1 cellular context compared by ENCODE assay signal in the genomic region with DNA sequence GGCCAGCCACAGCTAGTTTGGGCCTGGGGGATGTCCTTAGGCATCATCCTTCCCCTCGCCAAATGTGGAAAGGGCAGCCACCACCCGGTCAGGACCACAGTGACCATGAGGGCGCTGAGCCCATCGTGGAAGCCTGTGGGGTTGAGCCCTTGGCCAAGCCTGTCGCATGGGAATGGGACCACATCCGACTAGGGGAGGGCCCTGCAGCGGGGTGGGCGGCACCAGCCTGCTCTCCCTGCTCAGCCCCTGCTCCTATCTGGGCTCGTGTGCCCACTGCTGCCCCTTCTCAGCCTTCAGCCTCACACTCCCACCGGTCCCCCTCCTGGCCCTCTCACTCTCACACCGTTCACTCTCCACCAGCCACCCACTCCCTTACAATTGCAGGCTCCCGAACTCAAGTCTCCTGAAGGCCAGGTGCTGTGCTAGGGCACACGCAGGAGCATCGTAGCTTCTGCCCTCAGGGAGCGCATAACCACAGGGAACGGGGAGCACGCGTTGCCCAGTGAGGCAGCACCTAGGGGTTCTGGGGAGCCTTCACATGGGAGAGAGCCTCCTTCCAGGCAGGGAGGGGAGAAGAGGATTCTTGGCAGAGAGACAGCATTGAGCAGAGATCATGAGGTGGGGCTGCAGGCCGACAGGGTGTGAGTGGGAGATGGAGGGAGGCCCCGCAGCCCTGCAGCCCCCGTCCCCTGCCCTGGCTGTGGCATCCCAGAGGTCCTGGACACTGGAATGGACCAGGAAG.
TF ChIP-seq lines count a peak whose summit lies in the region.

No MANE protein-coding gene starts in this region.

TF ChIP-seq in GM23338, 12 proteins besides CTCF, POLR2A, EP300 and RAD21:
- no peak for TF ChIP-seq EZH2 (IDR thresholded peaks at IDR 0.05; ENCODE audit: low read depth, unreplicated experiment)
- no peak for TF ChIP-seq CREB1 (CRISPR knock-in tag; IDR thresholded peaks at IDR 0.05; ENCODE audit: low read depth)
- TF ChIP-seq, protein P1, sequence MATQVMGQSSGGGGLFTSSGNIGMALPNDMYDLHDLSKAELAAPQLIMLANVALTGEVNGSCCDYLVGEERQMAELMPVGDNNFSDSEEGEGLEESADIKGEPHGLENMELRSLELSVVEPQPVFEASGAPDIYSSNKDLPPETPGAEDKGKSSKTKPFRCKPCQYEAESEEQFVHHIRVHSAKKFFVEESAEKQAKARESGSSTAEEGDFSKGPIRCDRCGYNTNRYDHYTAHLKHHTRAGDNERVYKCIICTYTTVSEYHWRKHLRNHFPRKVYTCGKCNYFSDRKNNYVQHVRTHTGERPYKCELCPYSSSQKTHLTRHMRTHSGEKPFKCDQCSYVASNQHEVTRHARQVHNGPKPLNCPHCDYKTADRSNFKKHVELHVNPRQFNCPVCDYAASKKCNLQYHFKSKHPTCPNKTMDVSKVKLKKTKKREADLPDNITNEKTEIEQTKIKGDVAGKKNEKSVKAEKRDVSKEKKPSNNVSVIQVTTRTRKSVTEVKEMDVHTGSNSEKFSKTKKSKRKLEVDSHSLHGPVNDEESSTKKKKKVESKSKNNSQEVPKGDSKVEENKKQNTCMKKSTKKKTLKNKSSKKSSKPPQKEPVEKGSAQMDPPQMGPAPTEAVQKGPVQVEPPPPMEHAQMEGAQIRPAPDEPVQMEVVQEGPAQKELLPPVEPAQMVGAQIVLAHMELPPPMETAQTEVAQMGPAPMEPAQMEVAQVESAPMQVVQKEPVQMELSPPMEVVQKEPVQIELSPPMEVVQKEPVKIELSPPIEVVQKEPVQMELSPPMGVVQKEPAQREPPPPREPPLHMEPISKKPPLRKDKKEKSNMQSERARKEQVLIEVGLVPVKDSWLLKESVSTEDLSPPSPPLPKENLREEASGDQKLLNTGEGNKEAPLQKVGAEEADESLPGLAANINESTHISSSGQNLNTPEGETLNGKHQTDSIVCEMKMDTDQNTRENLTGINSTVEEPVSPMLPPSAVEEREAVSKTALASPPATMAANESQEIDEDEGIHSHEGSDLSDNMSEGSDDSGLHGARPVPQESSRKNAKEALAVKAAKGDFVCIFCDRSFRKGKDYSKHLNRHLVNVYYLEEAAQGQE (IDR thresholded peaks at IDR 0.05; ENCODE audit: unreplicated experiment), result no peak
- TF ChIP-seq POLR2AphosphoS5 (IDR thresholded peaks at IDR 0.05; ENCODE audit: low read depth), result no peak
- no peak for TF ChIP-seq EZH2phosphoT487 (IDR thresholded peaks at IDR 0.05; ENCODE audit: unreplicated experiment)
- TF ChIP-seq, protein P2, sequence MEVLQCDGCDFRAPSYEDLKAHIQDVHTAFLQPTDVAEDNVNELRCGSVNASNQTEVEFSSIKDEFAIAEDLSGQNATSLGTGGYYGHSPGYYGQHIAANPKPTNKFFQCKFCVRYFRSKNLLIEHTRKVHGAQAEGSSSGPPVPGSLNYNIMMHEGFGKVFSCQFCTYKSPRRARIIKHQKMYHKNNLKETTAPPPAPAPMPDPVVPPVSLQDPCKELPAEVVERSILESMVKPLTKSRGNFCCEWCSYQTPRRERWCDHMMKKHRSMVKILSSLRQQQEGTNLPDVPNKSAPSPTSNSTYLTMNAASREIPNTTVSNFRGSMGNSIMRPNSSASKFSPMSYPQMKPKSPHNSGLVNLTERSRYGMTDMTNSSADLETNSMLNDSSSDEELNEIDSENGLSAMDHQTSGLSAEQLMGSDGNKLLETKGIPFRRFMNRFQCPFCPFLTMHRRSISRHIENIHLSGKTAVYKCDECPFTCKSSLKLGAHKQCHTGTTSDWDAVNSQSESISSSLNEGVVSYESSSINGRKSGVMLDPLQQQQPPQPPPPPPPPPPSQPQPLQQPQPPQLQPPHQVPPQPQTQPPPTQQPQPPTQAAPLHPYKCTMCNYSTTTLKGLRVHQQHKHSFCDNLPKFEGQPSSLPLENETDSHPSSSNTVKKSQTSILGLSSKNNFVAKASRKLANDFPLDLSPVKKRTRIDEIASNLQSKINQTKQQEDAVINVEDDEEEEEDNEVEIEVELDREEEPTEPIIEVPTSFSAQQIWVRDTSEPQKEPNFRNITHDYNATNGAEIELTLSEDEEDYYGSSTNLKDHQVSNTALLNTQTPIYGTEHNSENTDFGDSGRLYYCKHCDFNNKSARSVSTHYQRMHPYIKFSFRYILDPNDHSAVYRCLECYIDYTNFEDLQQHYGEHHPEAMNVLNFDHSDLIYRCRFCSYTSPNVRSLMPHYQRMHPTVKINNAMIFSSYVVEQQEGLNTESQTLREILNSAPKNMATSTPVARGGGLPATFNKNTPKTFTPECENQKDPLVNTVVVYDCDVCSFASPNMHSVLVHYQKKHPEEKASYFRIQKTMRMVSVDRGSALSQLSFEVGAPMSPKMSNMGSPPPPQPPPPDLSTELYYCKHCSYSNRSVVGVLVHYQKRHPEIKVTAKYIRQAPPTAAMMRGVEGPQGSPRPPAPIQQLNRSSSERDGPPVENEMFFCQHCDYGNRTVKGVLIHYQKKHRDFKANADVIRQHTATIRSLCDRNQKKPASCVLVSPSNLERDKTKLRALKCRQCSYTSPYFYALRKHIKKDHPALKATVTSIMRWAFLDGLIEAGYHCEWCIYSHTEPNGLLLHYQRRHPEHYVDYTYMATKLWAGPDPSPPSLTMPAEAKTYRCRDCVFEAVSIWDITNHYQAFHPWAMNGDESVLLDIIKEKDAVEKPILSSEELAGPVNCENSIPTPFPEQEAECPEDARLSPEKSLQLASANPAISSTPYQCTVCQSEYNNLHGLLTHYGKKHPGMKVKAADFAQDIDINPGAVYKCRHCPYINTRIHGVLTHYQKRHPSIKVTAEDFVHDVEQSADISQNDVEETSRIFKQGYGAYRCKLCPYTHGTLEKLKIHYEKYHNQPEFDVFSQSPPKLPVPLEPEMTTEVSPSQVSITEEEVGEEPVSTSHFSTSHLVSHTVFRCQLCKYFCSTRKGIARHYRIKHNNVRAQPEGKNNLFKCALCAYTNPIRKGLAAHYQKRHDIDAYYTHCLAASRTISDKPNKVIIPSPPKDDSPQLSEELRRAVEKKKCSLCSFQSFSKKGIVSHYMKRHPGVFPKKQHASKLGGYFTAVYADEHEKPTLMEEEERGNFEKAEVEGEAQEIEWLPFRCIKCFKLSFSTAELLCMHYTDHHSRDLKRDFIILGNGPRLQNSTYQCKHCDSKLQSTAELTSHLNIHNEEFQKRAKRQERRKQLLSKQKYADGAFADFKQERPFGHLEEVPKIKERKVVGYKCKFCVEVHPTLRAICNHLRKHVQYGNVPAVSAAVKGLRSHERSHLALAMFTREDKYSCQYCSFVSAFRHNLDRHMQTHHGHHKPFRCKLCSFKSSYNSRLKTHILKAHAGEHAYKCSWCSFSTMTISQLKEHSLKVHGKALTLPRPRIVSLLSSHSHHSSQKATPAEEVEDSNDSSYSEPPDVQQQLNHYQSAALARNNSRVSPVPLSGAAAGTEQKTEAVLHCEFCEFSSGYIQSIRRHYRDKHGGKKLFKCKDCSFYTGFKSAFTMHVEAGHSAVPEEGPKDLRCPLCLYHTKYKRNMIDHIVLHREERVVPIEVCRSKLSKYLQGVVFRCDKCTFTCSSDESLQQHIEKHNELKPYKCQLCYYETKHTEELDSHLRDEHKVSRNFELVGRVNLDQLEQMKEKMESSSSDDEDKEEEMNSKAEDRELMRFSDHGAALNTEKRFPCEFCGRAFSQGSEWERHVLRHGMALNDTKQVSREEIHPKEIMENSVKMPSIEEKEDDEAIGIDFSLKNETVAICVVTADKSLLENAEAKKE (CRISPR knock-in tag; IDR thresholded peaks at IDR 0.05), result no peak
- no peak for TF ChIP-seq NANOG (IDR thresholded peaks at IDR 0.05; ENCODE audit: borderline replicate concordance)
- TF ChIP-seq ZNF331 (CRISPR knock-in tag; IDR thresholded peaks at IDR 0.05; ENCODE audit: low read depth), result no peak
- TF ChIP-seq, protein P3, sequence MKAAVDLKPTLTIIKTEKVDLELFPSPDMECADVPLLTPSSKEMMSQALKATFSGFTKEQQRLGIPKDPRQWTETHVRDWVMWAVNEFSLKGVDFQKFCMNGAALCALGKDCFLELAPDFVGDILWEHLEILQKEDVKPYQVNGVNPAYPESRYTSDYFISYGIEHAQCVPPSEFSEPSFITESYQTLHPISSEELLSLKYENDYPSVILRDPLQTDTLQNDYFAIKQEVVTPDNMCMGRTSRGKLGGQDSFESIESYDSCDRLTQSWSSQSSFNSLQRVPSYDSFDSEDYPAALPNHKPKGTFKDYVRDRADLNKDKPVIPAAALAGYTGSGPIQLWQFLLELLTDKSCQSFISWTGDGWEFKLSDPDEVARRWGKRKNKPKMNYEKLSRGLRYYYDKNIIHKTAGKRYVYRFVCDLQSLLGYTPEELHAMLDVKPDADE (IDR thresholded peaks at IDR 0.05), result no peak
- no peak for TF ChIP-seq JUNB (IDR thresholded peaks at IDR 0.05; ENCODE audit: unreplicated experiment)
- no peak for TF ChIP-seq ZNF114 (CRISPR knock-in tag; IDR thresholded peaks at IDR 0.05)
- no peak for TF ChIP-seq STAT1 (IDR thresholded peaks at IDR 0.05; ENCODE audit: unreplicated experiment)
